Comparison of ENCODE assay signal across 8 cellular contexts in the genomic region with DNA sequence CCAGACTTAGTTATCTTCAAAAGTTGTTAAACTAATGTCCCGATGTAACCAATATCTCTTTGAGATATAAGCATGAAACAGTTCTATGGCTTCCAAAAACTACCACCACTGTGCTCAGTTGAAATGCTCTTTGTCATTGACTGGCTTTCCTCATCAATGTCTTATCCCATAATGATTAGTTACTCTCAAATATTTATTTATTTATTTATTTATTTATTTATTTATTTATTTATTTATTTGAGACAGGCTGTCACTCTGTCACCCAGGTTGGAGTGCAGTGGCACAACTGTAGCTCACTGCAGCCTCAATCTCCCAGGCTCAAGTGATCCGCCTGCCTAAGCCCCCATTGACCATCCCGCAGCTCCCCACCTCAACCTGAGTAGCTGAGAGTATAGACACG.
"Had no signal": no experiment of that assay in that cellular context is flagged by ENCODE, and none has a peak within 500 bp of the region (broad histone marks: within the 10 kb centered on the region; RNA-seq: fewer than 3 reads in every experiment).

No MANE protein-coding gene starts in this region.

- DNase-seq: GDM1, GF-D8 had no signal

- H3K4me3 ChIP-seq: GM12878 had no signal

- FAIRE-seq: G401.6, GM12878, GM12891, GM12892, GM18507, GM19239 had no signal

- ATAC-seq: GM12878 had no signal
